20 cellular contexts compared by ENCODE assay signal in genomic region chr7:73995330-73995729, GRCh38. TPM values are rescaled to one million over a fixed set of nuclear protein-coding genes. Genes with fewer than 3 reads are reported as not detected.
DNase-seq lines count a peak whose midpoint lies in the region; ATAC-seq and TF ChIP-seq lines count a peak whose summit lies in the region.
"Had no signal": no experiment of that assay in that cellular context is flagged by ENCODE, and none has a peak within 500 bp of the region (broad histone marks: within the 10 kb centered on the region; RNA-seq: fewer than 3 reads in every experiment).

No MANE protein-coding gene starts in this region.

- no peak for ATAC-seq in thoracic aorta (ENCODE audit: insufficient number of reproducible peaks, low FRiP score, low read depth)
- ATAC-seq in HG03565 (IDR thresholded peaks at IDR 0.05; ENCODE audit: unreplicated experiment) = no peak
- ATAC-seq: activated CD8-positive, alpha-beta T cell treated with anti-CD3 and anti-CD28 coated beads for 36 hours; lower lobe of right lung; naive thymus-derived CD4-positive, alpha-beta T cell had no signal

- DNase-seq in GM04504 (ENCODE audit: low read depth) = peak; percentile 72
- peak in 1 of 2 donors; percentile 93 for DNase-seq in ascending aorta (ENCODE audit: low spot score in 2 of 2)
- peak; percentile 90 for DNase-seq in fibroblast of the aortic adventitia (ENCODE audit: low read depth)
- DNase-seq in thoracic aorta (ENCODE audit: low spot score) = peak; percentile 58
- no peak for DNase-seq in NCI-H524 treated with DMSO at 0.1 percent for 48 hours (lab: John Stamatoyannopoulos, UW)
- DNase-seq in NCI-H2081 (lab: John Stamatoyannopoulos, UW) = no peak
- DNase-seq in MV-4-11 (lab: John Stamatoyannopoulos, UW) = no peak
- DNase-seq: activated CD8-positive, alpha-beta T cell treated with anti-CD3 and anti-CD28 coated beads for 36 hours; activated naive CD8-positive, alpha-beta T cell treated with anti-CD3 and anti-CD28 coated beads for 36 hours; lower lobe of right lung; naive thymus-derived CD4-positive, alpha-beta T cell; NCI-H146; NCI-H2227 treated with DMSO at 0.1 percent for 48 hours; NK-92 treated with Interleukin-12 subunit alpha and Interleukin-12 subunit beta, amount 100 ng/mL, for 24 hours; posterior cingulate gyrus; WERI-Rb-1 had no signal

- H3K27ac ChIP-seq in ascending aorta = peak overlapping the region; percentile 94
- peak overlapping the region; percentile 93 to 96 for H3K27ac ChIP-seq in thoracic aorta
- H3K27ac ChIP-seq: BLaER1, lower lobe of right lung, skin epidermis, WERI-Rb-1 had no signal

- intact Hi-C loops in ascending aorta (cut with DNase I) = loop anchor here (2.0 kb wide), 1 partner anchor 19 kb away; no protein-coding TSS in a partner anchor

- H3K4me1 ChIP-seq in ascending aorta (peaks cover 20 to 69% of the 10 kb centered on the region in 2 donors), thoracic aorta (ENCODE audit: control insufficient read depth in 1 of 2, low read depth in 2 of 2) (peaks cover 34 to 90% of the 10 kb centered on the region in 2 donors)
- H3K4me1 ChIP-seq: BLaER1 had no signal

- H3K4me3 ChIP-seq in ascending aorta (no peak overlapping the region), fibroblast of the aortic adventitia (ENCODE audit: low read depth, low read length) (no peak overlapping the region), thoracic aorta (no peak overlapping the region)
- H3K4me3 ChIP-seq: BLaER1, lower lobe of right lung, skin epidermis had no signal

- H3K36me3 ChIP-seq in ascending aorta (no peaks in the 10 kb centered on the region), thoracic aorta (no peaks in the 10 kb centered on the region)
- H3K36me3 ChIP-seq: BLaER1, lower lobe of right lung, WERI-Rb-1 had no signal

- H3K9me3 ChIP-seq in ascending aorta (peaks cover 0 to 5% of the 10 kb centered on the region in 2 donors), thoracic aorta (no peaks in the 10 kb centered on the region)

- no peak for TF ChIP-seq CTCF in ascending aorta (IDR thresholded peaks at IDR 0.05)
- no peak for TF ChIP-seq CTCF in fibroblast of the aortic adventitia (IDR thresholded peaks at IDR 0.05; ENCODE audit: insufficient read depth, low read length)
- TF ChIP-seq CTCF in thoracic aorta (IDR thresholded peaks at IDR 0.05) = no peak

- H3K27me3 ChIP-seq in ascending aorta (no peaks in the 10 kb centered on the region), thoracic aorta (replicated peaks; ENCODE audit: insufficient read depth) (no peaks in the 10 kb centered on the region)
- H3K27me3 ChIP-seq: BLaER1 had no signal

RNA-seq across cellular contexts. Expression of gene ELN, which starts 32.6 kb away (rescaled TPM):
- 395 TPM for total RNA-seq in ascending aorta
- 22.3 and 101 TPM in 2 replicates for total RNA-seq in fibroblast of the aortic adventitia (ENCODE audit: low replicate concordance)
- 1,000 to 10,000 TPM; 1,484 to 3,836 TPM for total RNA-seq in thoracic aorta
- total RNA-seq: activated CD8-positive, alpha-beta T cell treated with anti-CD3 and anti-CD28 coated beads for 36 hours; activated naive CD8-positive, alpha-beta T cell treated with anti-CD3 and anti-CD28 coated beads for 36 hours; activated T-helper 1 cell treated with anti-CD3 and anti-CD28 coated beads, Interleukin-12 subunit alpha, Interleukin-12 subunit beta, Interleukin-2, Interleukin-4 antibody, amounts not matched to agents 30 ng/mL and 10 ng/mL and 1 ng/mL, durations not matched to agents 14 hours and 24 hours and 36 hours had no signal

Comparison
In these comparisons a context has a peak if more than half of its experiments do, and no peak if none do; other contexts are left out.
1. DNase-seq: peak in GM04504 (single experiment), fibroblast of the aortic adventitia (single experiment) and thoracic aorta (single experiment); none in NCI-H524 treated with DMSO at 0.1 percent for 48 hours (single experiment), NCI-H2081 (0 of 2) and MV-4-11 (single experiment).